24 cellular contexts compared by ENCODE assay signal in genomic region chr13:113566227-113566561, GRCh38. TPM values are rescaled to one million over a fixed set of nuclear protein-coding genes. Genes with fewer than 3 reads are reported as not detected.
DNase-seq lines count a peak whose midpoint lies in the region; ATAC-seq, FAIRE-seq and TF ChIP-seq lines count a peak whose summit lies in the region.
"Had no signal": no experiment of that assay in that cellular context is flagged by ENCODE, and none has a peak within 500 bp of the region (broad histone marks: within the 10 kb centered on the region; RNA-seq: fewer than 3 reads in every experiment).

No MANE protein-coding gene starts in this region.

- H2AFZ ChIP-seq in HepG2 (ENCODE audit: low read length) = no peak overlapping the region
- H2AFZ ChIP-seq: PC-9 had no signal

- BruUV-seq in HepG2 (replicated peaks; lab: Mats Ljungman, UMichigan) = no TSS peak

- no peaks in the 10 kb centered on the region for H3K36me3 Mint-ChIP-seq in osteocyte (ENCODE audit: unreplicated experiment)
- H3K36me3 Mint-ChIP-seq: CD8-positive, alpha-beta T cell had no signal

- H3K4me3 Mint-ChIP-seq in osteocyte (ENCODE audit: unreplicated experiment) = no peak overlapping the region
- H3K4me3 Mint-ChIP-seq: B cell; CD8-positive, alpha-beta T cell had no signal

- TF ChIP-seq POLR2A in HepG2 (IDR thresholded peaks at IDR 0.05; ENCODE audit: insufficient read depth in 1 of 2, low read depth in 2 of 2, low read length in 2 of 2) (no peak), right lobe of liver (IDR thresholded peaks at IDR 0.05) (no peak), lower leg skin (IDR thresholded peaks at IDR 0.05) (no peak), vagina (IDR thresholded peaks at IDR 0.05) (no peak)

- no peak overlapping the region for H3K4me3 ChIP-seq in HepG2 (replicated peaks in 1 of 3; ENCODE audit: insufficient read depth in 1 of 3, low read depth in 2 of 3, low read length in 3 of 3)
- no peak overlapping the region for H3K4me3 ChIP-seq in right lobe of liver
- H3K4me3 ChIP-seq in lower leg skin (ENCODE audit: low read depth, poor library complexity, severe bottlenecking) = no peak overlapping the region
- H3K4me3 ChIP-seq in vagina = no peak overlapping the region
- H3K4me3 ChIP-seq: MG63, PC-9 had no signal

- H4K20me1 ChIP-seq in HepG2 (ENCODE audit: insufficient read depth, low read length) = no peaks in the 10 kb centered on the region

- no peak for TF ChIP-seq RAD21 in HepG2 (CRISPR knock-in tag; IDR thresholded peaks at IDR 0.05)

- H3K9ac ChIP-seq in HepG2 (ENCODE audit: insufficient read depth, low read depth, low read length) = no peak overlapping the region

- H3K4me2 ChIP-seq in HepG2 (ENCODE audit: low read depth, low read length) = peak overlapping the region; percentile 40; the same call in 1 of the 2 replicates
- H3K4me2 ChIP-seq: PC-9 had no signal

- no peak for TF ChIP-seq CTCF in HepG2 (CRISPR knock-in tag; IDR thresholded peaks at IDR 0.05)
- no peak for TF ChIP-seq CTCF in right lobe of liver (IDR thresholded peaks at IDR 0.05)
- no peak for TF ChIP-seq CTCF in lower leg skin (IDR thresholded peaks at IDR 0.05)
- TF ChIP-seq CTCF in osteocyte (IDR thresholded peaks at IDR 0.05) = no peak
- no peak for TF ChIP-seq CTCF in vagina (IDR thresholded peaks at IDR 0.05)

- in situ Hi-C loops in HepG2 (cut with HindIII; ENCODE audit: extremely low pct_ligation_motif_present, low pct_unique_long_range_greater_than_20kb) = no loop called here

- H3K9me3 ChIP-seq in HepG2 (ENCODE audit: low read length) (no peaks in the 10 kb centered on the region), right lobe of liver (no peaks in the 10 kb centered on the region), vagina (no peaks in the 10 kb centered on the region)

- TF ChIP-seq EP300 in HepG2 (IDR thresholded peaks at IDR 0.05; ENCODE audit: low read depth in 2 of 2, low read length in 2 of 2) (no peak), HepG2 (CRISPR knock-in tag; IDR thresholded peaks at IDR 0.05; ENCODE audit: borderline replicate concordance) (no peak)

- WGBS in HepG2 (ENCODE audit: low lambda C conversion rate) = 77% methylated on average over 15 of the region's 17 CpGs
- 0% methylated on average over 1 of the region's 17 CpGs for WGBS in right lobe of liver (ENCODE audit: insufficient coverage, low coverage, low lambda C conversion rate, missing lambda C conversion rate)
- WGBS in lower leg skin, 2 donors = 83 to 87% methylated on average over 17 of the region's 17 CpGs

- H3K4me1 Mint-ChIP-seq in osteocyte (ENCODE audit: unreplicated experiment) = peaks cover 6% of the 10 kb centered on the region

- no peaks in the 10 kb centered on the region for H3K27me3 ChIP-seq in HepG2 (ENCODE audit: control insufficient read depth in 1 of 2, insufficient read depth in 2 of 2, low read length in 2 of 2)
- no peaks in the 10 kb centered on the region for H3K27me3 ChIP-seq in right lobe of liver
- no peaks in the 10 kb centered on the region for H3K27me3 ChIP-seq in vagina

- intact Hi-C loops in HepG2 (cut with micrococcal nuclease; ENCODE audit: unreplicated experiment) = no loop called here
- intact Hi-C loops in right lobe of liver (cut with DNase I) = no loop called here
- intact Hi-C loops in lower leg skin (cut with DNase I; ENCODE audit: low total_unique reads) = no loop called here
- intact Hi-C loops in vagina (cut with DNase I) = no loop called here

- POLR2A ChIA-PET in HepG2 (lab: Yijun Ruan, JAX) = no interaction called here

- no peak for FAIRE-seq in HepG2 (lab: Jason Lieb, UNC)
- FAIRE-seq: GM12891 had no signal

- ATAC-seq in HepG2 = no peak
- ATAC-seq in right lobe of liver = no peak
- no peak for ATAC-seq in HG02938 (IDR thresholded peaks at IDR 0.05; ENCODE audit: unreplicated experiment)
- ATAC-seq: CD8-positive, alpha-beta T cell had no signal

- no peaks in the 10 kb centered on the region for H3K9me3 Mint-ChIP-seq in osteocyte (ENCODE audit: unreplicated experiment)
- H3K9me3 Mint-ChIP-seq: CD8-positive, alpha-beta T cell had no signal

- H3K4me1 ChIP-seq in HepG2 (ENCODE audit: insufficient read depth, low read length) (peaks cover 20% of the 10 kb centered on the region), right lobe of liver (peaks cover 0 to 6% (median 0%) of the 10 kb centered on the region in 4 donors), vagina (no peaks in the 10 kb centered on the region)
- H3K4me1 ChIP-seq: Caco-2 had no signal

- CTCF ChIA-PET in HepG2 (lab: Yijun Ruan, JAX; ENCODE audit: low intra/inter-chr PET ratio, low total read pairs) = no interaction called here

- H3K27me3 Mint-ChIP-seq in osteocyte (ENCODE audit: unreplicated experiment) = no peaks in the 10 kb centered on the region

- DNase-seq in HepG2 (ENCODE audit: low spot score) = no peak
- DNase-seq in right lobe of liver = no peak
- DNase-seq in lower leg skin (ENCODE audit: low spot score in 2 of 2) = peak; percentile 8 to 60
- peak; percentile 77 for DNase-seq in osteocyte (ENCODE audit: extremely low spot score, unreplicated experiment)
- peak; percentile 49 to 62 for DNase-seq in vagina (ENCODE audit: extremely low spot score in 2 of 2)
- DNase-seq in 8988T = no peak
- no peak for DNase-seq in SIG-M5 treated with dmso at 0.1 percent for 504 hours (lab: John Stamatoyannopoulos, UW; ENCODE audit: unreplicated experiment)
- DNase-seq: CD8-positive, alpha-beta T cell; DMS 273 treated with DMSO at 0.1 percent for 48 hours; DMS79; EL; GF-D8; GOT3; HCEC 1CT; IMR-90; KG1; Right ventricle myocardium superior had no signal

- no peak overlapping the region for H3K27ac ChIP-seq in HepG2 (ENCODE audit: extremely low read length, insufficient read depth, low read length)
- no peak overlapping the region for H3K27ac ChIP-seq in right lobe of liver
- H3K27ac ChIP-seq in vagina = no peak overlapping the region
- H3K27ac ChIP-seq: C4-2B, PC-9 had no signal

- no peaks in the 10 kb centered on the region for H3K79me2 ChIP-seq in HepG2 (ENCODE audit: insufficient read depth, low read length)

- H3K27ac Mint-ChIP-seq in osteocyte (ENCODE audit: unreplicated experiment) = no peak overlapping the region
- H3K27ac Mint-ChIP-seq: B cell; CD8-positive, alpha-beta T cell had no signal

- H3K36me3 ChIP-seq in HepG2 (replicated peaks in 1 of 2; ENCODE audit: control insufficient read depth in 1 of 2, insufficient read depth in 2 of 2, low read length in 2 of 2) (no peaks in the 10 kb centered on the region), right lobe of liver (no peaks in the 10 kb centered on the region), vagina (no peaks in the 10 kb centered on the region)
- H3K36me3 ChIP-seq: MG63 had no signal

TF ChIP-seq in HepG2, 621 proteins besides CTCF, POLR2A, EP300 and RAD21 (continues in another document):
- no peak for TF ChIP-seq YY1 (IDR thresholded peaks at IDR 0.05; ENCODE audit: insufficient read depth, insufficient replicate concordance, low read depth, low read length)

RNA-seq across cellular contexts. Expression of gene TFDP1, which starts 18.4 kb away (rescaled TPM):
- total RNA-seq in HepG2 (2016; rRNA removed; fragmentation: Illumina TruSeq; extraction: Trizol) (78.3 and 84.2 TPM in 2 replicates), right lobe of liver (10 to 100 TPM; 21.7 to 26.9 (median 25.1) TPM), lower leg skin (10 to 100 TPM; 35.9 to 48.8 (median 41.9) TPM), osteocyte (66.9 and 72.1 TPM in 2 replicates), vagina (40.0 TPM)
- 194 and 195 TPM in 2 replicates for total RNA-seq in HepG2 (2016; cell fraction: cytosol; rRNA removed; fragmentation: Illumina TruSeq; extraction: Trizol; ENCODE audit: low read depth)
- 67.1 and 88.3 TPM in 2 replicates for total RNA-seq in HepG2 (2016; cell fraction: insoluble cytoplasmic fraction; rRNA removed; fragmentation: Illumina TruSeq; extraction: Trizol)
- total RNA-seq in HepG2 (2016; cell fraction: membrane; rRNA removed; fragmentation: Illumina TruSeq; extraction: Trizol) = 221 and 222 TPM in 2 replicates
- 49.7 and 57.5 TPM in 2 replicates for total RNA-seq in HepG2 (2016; cell fraction: nucleus; rRNA removed; fragmentation: Illumina TruSeq; extraction: Trizol)
- 31.6 and 38.0 TPM in 2 replicates for polyA plus RNA-seq in HepG2 (2011; rRNA removed)
- polyA plus RNA-seq in HepG2 (2011; cell fraction: cytosol; rRNA removed) = 25.7 and 26.3 TPM in 2 replicates
- polyA plus RNA-seq in HepG2 (2011; cell fraction: nucleus; rRNA removed) = 37.1 and 39.8 TPM in 2 replicates
- polyA plus RNA-seq in HepG2 (2012) = 25.2 and 38.0 TPM in 2 replicates
- 283 and 288 TPM in 2 replicates for polyA plus RNA-seq in HepG2 (2016; cell fraction: cytosol; fragmentation: Illumina TruSeq; extraction: Trizol; ENCODE audit: low read depth)
- polyA plus RNA-seq in HepG2 (2016; cell fraction: insoluble cytoplasmic fraction; fragmentation: Illumina TruSeq; extraction: Trizol; ENCODE audit: low read depth) = 98.5 and 123 TPM in 2 replicates
- 260 and 268 TPM in 2 replicates for polyA plus RNA-seq in HepG2 (2016; cell fraction: membrane; fragmentation: Illumina TruSeq; extraction: Trizol; ENCODE audit: low read depth)
- polyA plus RNA-seq in HepG2 (2016; cell fraction: nucleus; fragmentation: Illumina TruSeq; extraction: Trizol; ENCODE audit: insufficient read depth, low read depth) = 93.4 and 97.4 TPM in 2 replicates
- 27.0 and 92.2 TPM in 2 replicates for polyA minus RNA-seq in HepG2 (2011; rRNA and poly(A)+ RNA removed; ENCODE audit: low replicate concordance)
- polyA minus RNA-seq in HepG2 (2011; cell fraction: cytosol; rRNA and poly(A)+ RNA removed) = 13.8 and 22.4 TPM in 2 replicates
- polyA minus RNA-seq in HepG2 (2011; cell fraction: nucleus; rRNA and poly(A)+ RNA removed) = 24.0 and 26.7 TPM in 2 replicates

Comparison
In these comparisons a context has a peak if more than half of its experiments do, and no peak if none do; other contexts are left out.
1. DNase-seq: peak in lower leg skin (2 of 2), osteocyte (single experiment) and vagina (2 of 2); none in HepG2 (single experiment), right lobe of liver (0 of 3), 8988T (single experiment) and SIG-M5 treated with dmso at 0.1 percent for 504 hours (single experiment).